23 cellular contexts compared by ENCODE assay signal in the genomic region with DNA sequence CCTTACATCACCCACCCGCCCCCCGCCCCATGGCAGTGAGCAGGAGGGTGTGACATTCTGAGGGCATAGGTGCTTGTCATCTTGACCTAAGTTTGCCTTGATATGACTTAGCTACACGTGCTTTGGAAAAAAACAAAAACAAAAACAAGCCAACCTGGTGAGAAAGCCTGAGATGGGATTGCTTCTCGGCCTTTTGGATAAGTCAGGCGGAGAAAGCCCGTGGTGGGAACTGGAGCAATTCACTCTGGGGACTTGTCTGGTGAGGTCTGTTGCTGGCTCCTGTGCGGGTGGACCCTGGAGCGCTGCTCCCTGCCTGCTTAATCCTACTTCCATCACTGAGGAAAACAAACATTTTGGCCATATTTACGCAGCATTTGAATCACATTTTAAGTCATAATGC.
"Had no signal": no experiment of that assay in that cellular context is flagged by ENCODE, and none has a peak within 500 bp of the region (broad histone marks: within the 10 kb centered on the region; RNA-seq: fewer than 3 reads in every experiment).

No MANE protein-coding gene starts in this region.

- H3K4me1 Mint-ChIP-seq: naive B cell; stimulated activated effector memory CD8-positive, alpha-beta T cell treated with anti-CD3 and anti-CD28 coated beads, Interleukin-12 subunit alpha, Interleukin-12 subunit beta, amount 100 ng/mL, for 72 hours had no signal

- H3K9me3 ChIP-seq: colonic mucosa, heart left ventricle, left ventricle myocardium inferior, lower lobe of right lung, neutrophil, right atrium auricular region, suprapubic skin, thyroid gland, upper lobe of left lung, uterus had no signal

- ATAC-seq: lower lobe of right lung; stimulated activated effector memory CD8-positive, alpha-beta T cell treated with anti-CD3 and anti-CD28 coated beads, Interleukin-12 subunit alpha, Interleukin-12 subunit beta, amount 100 ng/mL, for 72 hours; stimulated activated naive CD8-positive, alpha-beta T cell treated with anti-CD3 and anti-CD28 coated beads, Interleukin-15, Interleukin-2, amounts not matched to agents 100 U/mL and 50 U/mL, for 24 hours had no signal

- H3K27ac Mint-ChIP-seq: stimulated activated effector memory CD8-positive, alpha-beta T cell treated with anti-CD3 and anti-CD28 coated beads, Interleukin-12 subunit alpha, Interleukin-12 subunit beta, amount 100 ng/mL, for 72 hours had no signal

- H3K36me3 ChIP-seq: colonic mucosa, heart left ventricle, left ventricle myocardium inferior, lower lobe of right lung, neutrophil, right atrium auricular region, suprapubic skin, thyroid gland, upper lobe of left lung, uterus had no signal

- H3K27me3 ChIP-seq: colonic mucosa, heart left ventricle, right atrium auricular region, suprapubic skin, thyroid gland, upper lobe of left lung, uterus had no signal

- DNase-seq: colonic mucosa; dermis blood vessel endothelial cell; heart left ventricle; hypothalamus; left ventricle myocardium inferior; lower lobe of right lung; mesendoderm; naive B cell; posterior cingulate gyrus; stimulated activated CD4-positive, alpha-beta T cell treated with anti-CD3 and anti-CD28 coated beads, Interleukin-4, amount 100 ng/mL, for 1 hour; stimulated activated CD8-positive, alpha-beta memory T cell treated with anti-CD3 and anti-CD28 coated beads, Interleukin-4, amount 100 ng/mL, for 48 hours; stimulated activated naive CD8-positive, alpha-beta T cell treated with anti-CD3 and anti-CD28 coated beads, Interleukin-15, Interleukin-2, amounts not matched to agents 100 U/mL and 50 U/mL, for 24 hours; thyroid gland; upper lobe of left lung; uterus had no signal

- H3K4me3 ChIP-seq: colonic mucosa, heart left ventricle, left ventricle myocardium inferior, lower lobe of right lung, right atrium auricular region, suprapubic skin, thyroid gland, upper lobe of left lung, uterus had no signal

- FAIRE-seq: endothelial cell of umbilical vein, frontal cortex, islet of Langerhans, small intestine had no signal

- H3K36me3 Mint-ChIP-seq: naive B cell; stimulated activated effector memory CD8-positive, alpha-beta T cell treated with anti-CD3 and anti-CD28 coated beads, Interleukin-12 subunit alpha, Interleukin-12 subunit beta, amount 100 ng/mL, for 72 hours had no signal

- H3K27ac ChIP-seq: colonic mucosa, heart left ventricle, left ventricle myocardium inferior, lower lobe of right lung, neutrophil, right atrium auricular region, suprapubic skin, thyroid gland, upper lobe of left lung, uterus had no signal

- H3K9me3 Mint-ChIP-seq: stimulated activated effector memory CD8-positive, alpha-beta T cell treated with anti-CD3 and anti-CD28 coated beads, Interleukin-12 subunit alpha, Interleukin-12 subunit beta, amount 100 ng/mL, for 72 hours had no signal

- H3K4me3 Mint-ChIP-seq: naive B cell; stimulated activated effector memory CD8-positive, alpha-beta T cell treated with anti-CD3 and anti-CD28 coated beads, Interleukin-12 subunit alpha, Interleukin-12 subunit beta, amount 100 ng/mL, for 72 hours had no signal

- H3K4me1 ChIP-seq: colonic mucosa, lower lobe of right lung, right atrium auricular region, thyroid gland, upper lobe of left lung, uterus had no signal
